12 cellular contexts compared by ENCODE assay signal in genomic region chr11:64516226-64516625, GRCh38. TPM values are rescaled to one million over a fixed set of nuclear protein-coding genes. Genes with fewer than 3 reads are reported as not detected.
A peak's percentile ranks its signal among the peaks of the same experiment; 100 is the strongest.
DNase-seq lines count a peak whose midpoint lies in the region; ATAC-seq, FAIRE-seq and TF ChIP-seq lines count a peak whose summit lies in the region.
"Had no signal": no experiment of that assay in that cellular context is flagged by ENCODE, and none has a peak within 500 bp of the region (broad histone marks: within the 10 kb centered on the region; RNA-seq: fewer than 3 reads in every experiment).

No MANE protein-coding gene starts in this region.

- TF ChIP-seq POLR2A in HCT116 (IDR thresholded peaks at IDR 0.05; ENCODE audit: borderline replicate concordance, extremely low read depth, insufficient read depth, insufficient read length): no peak

- no peaks in the 10 kb centered on the region for H3K4me1 ChIP-seq in HCT116 (ENCODE audit: control insufficient read depth in 1 of 2, insufficient read depth in 2 of 2, low read length in 2 of 2)
- H3K4me1 ChIP-seq: vagina had no signal

- POLR2A ChIA-PET in HCT116 (lab: Charles Lee): no interaction called here

- no peak overlapping the region for H3K9ac ChIP-seq in HCT116 (ENCODE audit: low read length)

- 0 out of 2 replicates have a peak, but pooled peaks have one; percentile 14 for TF ChIP-seq RAD21 in HCT116 (IDR thresholded peaks at IDR 0.05; ENCODE audit: low read depth)

- ATAC-seq in HCT116: peak; percentile 34; the same call in 1 of the 2 replicates

- no peaks in the 10 kb centered on the region for H4K20me1 ChIP-seq in HCT116 (ENCODE audit: insufficient read depth)

- DNase-seq in ELR (ENCODE audit: low read depth) (peak; percentile 9), HCT116 (ENCODE audit: low read depth, low spot score) (no peak), RPMI8226 (peak; percentile 45), iPS DF 19.7 (ENCODE audit: low read depth, low spot score) (peak; percentile 15), NCI-H2029 (lab: John Stamatoyannopoulos, UW) (no peak), GM19239 (ENCODE audit: insufficient read length, low spot score) (no peak)
- no peak for DNase-seq in effector CD8-positive, alpha-beta T cell (lab: John Stamatoyannopoulos, UW)
- DNase-seq: NCI-H2227 treated with DMSO at 0.1 percent for 48 hours; stimulated activated CD8-positive, alpha-beta memory T cell treated with anti-CD3 and anti-CD28 coated beads, Interleukin-4, amount 100 ng/mL, for 48 hours; SW 1271 had no signal

- H3K9me3 ChIP-seq in HCT116 (ENCODE audit: control insufficient read depth in 1 of 2, insufficient read depth in 1 of 2, low read depth in 1 of 2, low read length in 2 of 2): no peaks in the 10 kb centered on the region
- H3K9me3 ChIP-seq: vagina had no signal

- RAD21 ChIA-PET in HCT116 (lab: Charles Lee; ENCODE audit: low non-redundant PET in 1 of 2, low total read pairs in 2 of 2, uncharacterized antibody in 2 of 2, unreplicated experiment in 2 of 2): no interaction called here

- peak in 2 of 3 experiments; percentile 41 to 57; a peak in 4 of 6 replicates for TF ChIP-seq CTCF in HCT116 (IDR thresholded peaks at IDR 0.05 in 2 of 3, conservative IDR thresholded peaks at IDR 0.05 in 1 of 3; ENCODE audit: borderline replicate concordance in 1 of 3, insufficient read depth in 1 of 3, low read depth in 2 of 3, low read length in 2 of 3)

- H3K27me3 ChIP-seq in HCT116 (ENCODE audit: insufficient read depth, low read length): peaks cover 23% of the 10 kb centered on the region
- H3K27me3 ChIP-seq: vagina had no signal

- BruUV-seq in HCT116 (replicated peaks; lab: Mats Ljungman, UMichigan): no TSS peak

- no peak for FAIRE-seq in GM19239 (lab: Jason Lieb, UNC)

- H3K79me2 ChIP-seq in HCT116 (ENCODE audit: insufficient read depth, low read length): no peaks in the 10 kb centered on the region

- no peak overlapping the region for H2AFZ ChIP-seq in HCT116 (ENCODE audit: low read depth, low read length, poor library complexity, severe bottlenecking)

- no peak overlapping the region for H3K4me3 ChIP-seq in HCT116 (replicated peaks in 1 of 2; ENCODE audit: low read depth in 1 of 2, low read length in 2 of 2)
- H3K4me3 ChIP-seq: vagina had no signal

- H3K4me2 ChIP-seq in HCT116 (ENCODE audit: low read length): no peak overlapping the region

- H3K9me2 ChIP-seq in HCT116 (ENCODE audit: insufficient read depth): no peaks in the 10 kb centered on the region

- no peaks in the 10 kb centered on the region for H3K36me3 ChIP-seq in HCT116 (ENCODE audit: control insufficient read depth in 1 of 2, insufficient read depth in 2 of 2, low read length in 2 of 2)
- H3K36me3 ChIP-seq: vagina had no signal

- CTCF ChIA-PET in HCT116 (lab: Charles Lee): interaction anchor here (1.1 kb wide), 1 partner anchor 27 kb away, joined by 7 read pairs; no protein-coding TSS in a partner anchor

- intact Hi-C loops in HCT116 (cut with micrococcal nuclease): no loop called here

- no peak overlapping the region for H3K27ac ChIP-seq in HCT116 (ENCODE audit: low read depth, low read length)
- H3K27ac ChIP-seq: vagina had no signal

TF ChIP-seq in HCT116, 20 proteins besides CTCF, POLR2A, EP300 and RAD21:
- TF ChIP-seq SRF (IDR thresholded peaks at IDR 0.05; ENCODE audit: low read depth) (no peak), CBX3 (IDR thresholded peaks at IDR 0.05; ENCODE audit: low read depth) (peak; percentile 33; the same call in 1 of the 2 replicates)

RNA-seq across cellular contexts. Expression of gene SLC22A11, which starts 39.5 kb away (rescaled TPM):
- not detected for total RNA-seq in HCT116 (2021; ENCODE audit: unreplicated experiment)
- polyA plus RNA-seq in HCT116 (2012): 0.07 TPM in 1 of 2 replicates, not detected in the other
- total RNA-seq: myocyte had no signal

Comparison
In these comparisons a context has a peak if more than half of its experiments do, and no peak if none do; other contexts are left out.
1. DNase-seq: peak in ELR (single experiment), RPMI8226 (single experiment) and iPS DF 19.7 (single experiment); none in HCT116 (single experiment), effector CD8-positive, alpha-beta T cell (single experiment), NCI-H2029 (single experiment) and GM19239 (single experiment).